ENCODE assay signal across 26 cellular contexts in the genomic region with DNA sequence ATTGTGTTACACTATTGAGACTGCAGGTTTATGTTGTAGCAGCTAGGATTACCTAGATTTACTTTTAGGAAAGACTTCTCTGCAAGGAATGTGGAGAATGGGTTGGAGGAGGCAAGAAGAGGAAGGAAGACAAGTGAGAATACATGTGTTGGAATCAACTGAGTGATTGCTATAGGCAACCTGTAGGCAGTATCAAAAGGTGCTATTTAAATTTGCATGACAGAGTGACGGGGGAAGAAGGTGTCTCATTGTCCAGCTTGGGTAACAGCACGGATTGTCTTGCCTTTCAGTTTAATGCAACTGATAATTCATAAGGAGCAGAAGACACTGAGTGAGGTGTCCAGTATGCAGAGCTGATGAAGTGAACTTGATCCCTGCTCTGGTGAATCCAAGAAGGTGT. TPM values are rescaled to one million over a fixed set of nuclear protein-coding genes. Genes with fewer than 3 reads are reported as not detected.
A peak's percentile ranks its signal among the peaks of the same experiment; 100 is the strongest.
DNase-seq lines count a peak whose midpoint lies in the region; ATAC-seq, FAIRE-seq and TF ChIP-seq lines count a peak whose summit lies in the region.
"Had no signal": no experiment of that assay in that cellular context is flagged by ENCODE, and none has a peak within 500 bp of the region (broad histone marks: within the 10 kb centered on the region; RNA-seq: fewer than 3 reads in every experiment).

No MANE protein-coding gene starts in this region.

- H3K4me1 ChIP-seq in thyroid gland (no peaks in the 10 kb centered on the region), GM23248 (ENCODE audit: insufficient read depth) (no peaks in the 10 kb centered on the region)
- H3K4me1 ChIP-seq: breast epithelium had no signal

- no peaks in the 10 kb centered on the region for H3K79me2 ChIP-seq in GM23248 (ENCODE audit: insufficient read depth)

- no peak overlapping the region for H3K9ac ChIP-seq in GM23248

- H3K27ac Mint-ChIP-seq in activated CD4-positive, alpha-beta T cell treated with anti-CD3 and anti-CD28 coated beads, Interleukin-2, amount 10 ng/mL, durations not matched to agents 7 days and 5 days: peak overlapping the region; percentile 51
- peak overlapping the region; percentile 3 for H3K27ac Mint-ChIP-seq in activated CD8-positive, alpha-beta T cell treated with anti-CD3 and anti-CD28 coated beads for 36 hours
- peak overlapping the region; percentile 3 to 87 (median 70) for H3K27ac Mint-ChIP-seq in naive thymus-derived CD8-positive, alpha-beta T cell

- DNase-seq in activated CD4-positive, alpha-beta T cell treated with anti-CD3 and anti-CD28 coated beads, Interleukin-2, amount 10 ng/mL, durations not matched to agents 7 days and 5 days: no peak
- no peak for DNase-seq in activated CD4-positive, alpha-beta T cell treated with anti-CD3 and anti-CD28 coated beads for 48 hours
- no peak for DNase-seq in GM19239 (ENCODE audit: insufficient read length, low spot score)
- no peak for DNase-seq in activated CD8-positive, alpha-beta T cell treated with anti-CD3 and anti-CD28 coated beads for 36 hours
- no peak for DNase-seq in naive thymus-derived CD8-positive, alpha-beta T cell
- no peak for DNase-seq in thyroid gland
- DNase-seq in GM23248: no peak
- DNase-seq in stimulated activated naive CD4-positive, alpha-beta T cell (lab: John Stamatoyannopoulos, UW): no peak
- DNase-seq: activated CD4-positive, alpha-beta T cell treated with anti-CD3 and anti-CD28 coated beads, Interleukin-2, amount 50 U/mL, for 48 hours; activated CD4-positive, CD25-positive, alpha-beta regulatory T cell; activated gamma-delta T cell treated with Interleukin-2 at 50 U/mL for 16 hours; kidney; midbrain; NCI-H1092; NCI-H187 treated with DMSO at 0.1 percent for 48 hours; NCI-H524 treated with DMSO at 0.1 percent for 48 hours; NK-92 treated with Interleukin-12 subunit alpha and Interleukin-12 subunit beta, amount 100 ng/mL, for 24 hours; ovary; Peyer's patch; SHP77 treated with DMSO at 0.1 percent for 48 hours; SW 1271 had no signal

- H3K9me3 ChIP-seq in thyroid gland (no peaks in the 10 kb centered on the region), GM23248 (ENCODE audit: low read depth) (no peaks in the 10 kb centered on the region)
- H3K9me3 ChIP-seq: breast epithelium, ovary, Peyer's patch had no signal

- POLR2A ChIA-PET in activated CD4-positive, alpha-beta T cell treated with anti-CD3 and anti-CD28 coated beads, Interleukin-2, amount 10 ng/mL, durations not matched to agents 7 days and 5 days (lab: Charles Lee): no interaction called here
- POLR2A ChIA-PET in activated CD8-positive, alpha-beta T cell treated with anti-CD3 and anti-CD28 coated beads for 36 hours (lab: Charles Lee): interaction anchor here (0.6 to 1.2 kb wide), 4 partner anchors 9 to 76 kb away, joined by 3 to 5 read pairs (median 4); no protein-coding TSS in a partner anchor
- POLR2A ChIA-PET in naive thymus-derived CD8-positive, alpha-beta T cell (lab: Charles Lee): interaction anchor here (0.9 to 1.4 kb wide), 5 partner anchors 17 to 57 kb away, joined by 3 to 4 read pairs (median 3); no protein-coding TSS in a partner anchor

- no peaks in the 10 kb centered on the region for H3K27me3 Mint-ChIP-seq in activated CD4-positive, alpha-beta T cell treated with anti-CD3 and anti-CD28 coated beads, Interleukin-2, amount 10 ng/mL, durations not matched to agents 7 days and 5 days
- no peaks in the 10 kb centered on the region for H3K27me3 Mint-ChIP-seq in activated CD8-positive, alpha-beta T cell treated with anti-CD3 and anti-CD28 coated beads for 36 hours
- no peaks in the 10 kb centered on the region for H3K27me3 Mint-ChIP-seq in naive thymus-derived CD8-positive, alpha-beta T cell

- in situ Hi-C loops in GM23248 (cut with MboI): no loop called here

- no peaks in the 10 kb centered on the region for H4K20me1 ChIP-seq in GM23248 (ENCODE audit: insufficient read depth)

- no peak overlapping the region for H3K27ac ChIP-seq in thyroid gland
- no peak overlapping the region for H3K27ac ChIP-seq in GM23248
- H3K27ac ChIP-seq: 22Rv1, breast epithelium, ovary had no signal

- H3K36me3 Mint-ChIP-seq in activated CD4-positive, alpha-beta T cell treated with anti-CD3 and anti-CD28 coated beads, Interleukin-2, amount 10 ng/mL, durations not matched to agents 7 days and 5 days (ENCODE audit: low read depth): peaks cover 68% of the 10 kb centered on the region
- H3K36me3 Mint-ChIP-seq in activated CD8-positive, alpha-beta T cell treated with anti-CD3 and anti-CD28 coated beads for 36 hours (ENCODE audit: low read depth): peaks cover 40% of the 10 kb centered on the region
- peaks cover 0 to 19% (median 18%) of the 10 kb centered on the region in 3 donors for H3K36me3 Mint-ChIP-seq in naive thymus-derived CD8-positive, alpha-beta T cell

- no peaks in the 10 kb centered on the region for H3K9me2 ChIP-seq in GM23248 (ENCODE audit: insufficient read depth)

- 97 to 99% methylated on average over 2 of the region's 2 CpGs for WGBS in thyroid gland, 2 donors
- 80 to 85% methylated on average over 2 of the region's 2 CpGs for WGBS in GM23248 (ENCODE audit: low coverage in 1 of 2, low lambda C conversion rate in 2 of 2, missing lambda C conversion rate in 2 of 2), 2 experiments

- peak; percentile 63 for FAIRE-seq in GM19239 (lab: Jason Lieb, UNC)
- FAIRE-seq: H1, kidney had no signal

- H3K27me3 ChIP-seq in thyroid gland (no peaks in the 10 kb centered on the region), GM23248 (replicated peaks; ENCODE audit: insufficient read depth) (peaks cover 1% of the 10 kb centered on the region; the same call in 1 of the 2 replicates)
- H3K27me3 ChIP-seq: breast epithelium, ovary, Peyer's patch had no signal

- no peak overlapping the region for H3K4me2 ChIP-seq in GM23248 (ENCODE audit: unreplicated experiment)
- H3K4me2 ChIP-seq: smooth muscle cell had no signal

- no peak overlapping the region for H2AFZ ChIP-seq in GM23248

- intact Hi-C loops in activated CD8-positive, alpha-beta T cell treated with anti-CD3 and anti-CD28 coated beads for 36 hours (cut with micrococcal nuclease): no loop called here
- intact Hi-C loops in thyroid gland (cut with DNase I): no loop called here

- no peaks in the 10 kb centered on the region for H3F3A ChIP-seq in GM23248 (ENCODE audit: insufficient read depth)

- H3K4me3 ChIP-seq in thyroid gland (replicated peaks in 1 of 3) (no peak overlapping the region), GM23248 (no peak overlapping the region)
- H3K4me3 ChIP-seq: breast epithelium, ovary, Peyer's patch, smooth muscle cell had no signal

- ATAC-seq in activated CD8-positive, alpha-beta T cell treated with anti-CD3 and anti-CD28 coated beads for 36 hours: no peak
- no peak for ATAC-seq in naive thymus-derived CD8-positive, alpha-beta T cell

- no peak for TF ChIP-seq CTCF in activated CD8-positive, alpha-beta T cell treated with anti-CD3 and anti-CD28 coated beads for 36 hours (IDR thresholded peaks at IDR 0.05)
- TF ChIP-seq CTCF in thyroid gland (IDR thresholded peaks at IDR 0.05): no peak

- H3K9me3 Mint-ChIP-seq in activated CD4-positive, alpha-beta T cell treated with anti-CD3 and anti-CD28 coated beads, Interleukin-2, amount 10 ng/mL, durations not matched to agents 7 days and 5 days: peaks cover 11% of the 10 kb centered on the region
- H3K9me3 Mint-ChIP-seq in activated CD8-positive, alpha-beta T cell treated with anti-CD3 and anti-CD28 coated beads for 36 hours: peaks cover 21% of the 10 kb centered on the region
- H3K9me3 Mint-ChIP-seq in naive thymus-derived CD8-positive, alpha-beta T cell: peaks cover 0 to 11% (median 4%) of the 10 kb centered on the region in 9 donors

- no peak for TF ChIP-seq POLR2A in thyroid gland (IDR thresholded peaks at IDR 0.05)

- CTCF ChIA-PET in activated CD4-positive, alpha-beta T cell treated with anti-CD3 and anti-CD28 coated beads, Interleukin-2, amount 10 ng/mL, durations not matched to agents 7 days and 5 days (lab: Charles Lee): interaction anchor here (0.8 kb wide), 1 partner anchor 13 kb away, joined by 3 read pairs; no protein-coding TSS in a partner anchor
- CTCF ChIA-PET in activated CD8-positive, alpha-beta T cell treated with anti-CD3 and anti-CD28 coated beads for 36 hours (lab: Charles Lee): interaction anchor here (0.9 to 1.9 kb wide), 4 partner anchors 16 to 48 kb away, joined by 3 to 9 read pairs (median 4); no protein-coding TSS in a partner anchor

- H3K4me3 Mint-ChIP-seq in activated CD4-positive, alpha-beta T cell treated with anti-CD3 and anti-CD28 coated beads, Interleukin-2, amount 10 ng/mL, durations not matched to agents 7 days and 5 days: no peak overlapping the region
- no peak overlapping the region for H3K4me3 Mint-ChIP-seq in activated CD8-positive, alpha-beta T cell treated with anti-CD3 and anti-CD28 coated beads for 36 hours
- H3K4me3 Mint-ChIP-seq in naive thymus-derived CD8-positive, alpha-beta T cell: no peak overlapping the region

- peaks cover 60% of the 10 kb centered on the region for H3K4me1 Mint-ChIP-seq in activated CD4-positive, alpha-beta T cell treated with anti-CD3 and anti-CD28 coated beads, Interleukin-2, amount 10 ng/mL, durations not matched to agents 7 days and 5 days
- H3K4me1 Mint-ChIP-seq in activated CD8-positive, alpha-beta T cell treated with anti-CD3 and anti-CD28 coated beads for 36 hours (ENCODE audit: low read depth): peaks cover 60% of the 10 kb centered on the region
- H3K4me1 Mint-ChIP-seq in naive thymus-derived CD8-positive, alpha-beta T cell: peaks cover 50 to 88% (median 69%) of the 10 kb centered on the region in 4 donors

- no peaks in the 10 kb centered on the region for H3K36me3 ChIP-seq in thyroid gland
- H3K36me3 ChIP-seq in GM23248 (ENCODE audit: low read depth): no peaks in the 10 kb centered on the region
- H3K36me3 ChIP-seq: breast epithelium, ovary, Peyer's patch had no signal

RNA-seq across cellular contexts. Expression of gene SERPINB9, which starts 19.4 kb away (rescaled TPM):
- 10 to 100 TPM; 40.2 to 49.4 TPM for total RNA-seq in activated CD4-positive, alpha-beta T cell treated with anti-CD3 and anti-CD28 coated beads, Interleukin-2, amount 10 ng/mL, durations not matched to agents 7 days and 5 days
- 10 to 100 TPM; 65.7 to 70.3 TPM for total RNA-seq in activated CD8-positive, alpha-beta T cell treated with anti-CD3 and anti-CD28 coated beads for 36 hours
- total RNA-seq in naive thymus-derived CD8-positive, alpha-beta T cell: 10 to 100 TPM; 56.6 to 57.1 TPM
- polyA plus RNA-seq in naive thymus-derived CD8-positive, alpha-beta T cell: 10 to 100 TPM; 29.9 to 37.2 (median 35.0) TPM
- 10 to 100 TPM; 10.4 to 16.5 (median 15.3) TPM for total RNA-seq in thyroid gland
- total RNA-seq in GM23248 (2014; rRNA removed; shearing (Covaris generic)): 1.1 and 2.4 TPM in 2 replicates
- polyA plus RNA-seq in GM23248 (2016; fragmentation: Nextera tagmentation; extraction: Ambion mirVana): 0.91 and 1.1 TPM in 2 replicates

RNA-seq across cellular contexts. Expression of gene SERPINB1, which starts 42.0 kb away (rescaled TPM):
- 10 to 100 TPM; 62.8 to 72.8 TPM for total RNA-seq in activated CD4-positive, alpha-beta T cell treated with anti-CD3 and anti-CD28 coated beads, Interleukin-2, amount 10 ng/mL, durations not matched to agents 7 days and 5 days
- total RNA-seq in activated CD8-positive, alpha-beta T cell treated with anti-CD3 and anti-CD28 coated beads for 36 hours: 10 to 100 TPM; 55.8 to 60.0 TPM
- total RNA-seq in naive thymus-derived CD8-positive, alpha-beta T cell: 10 to 100 TPM; 65.3 to 67.1 TPM
- polyA plus RNA-seq in naive thymus-derived CD8-positive, alpha-beta T cell: 100 to 1,000 TPM; 121 to 130 (median 123) TPM
- total RNA-seq in thyroid gland: 10 to 100 TPM; 36.2 to 52.8 (median 43.4) TPM
- total RNA-seq in GM23248 (2014; rRNA removed; shearing (Covaris generic)): 13.8 and 28.3 TPM in 2 replicates
- 32.5 and 32.8 TPM in 2 replicates for polyA plus RNA-seq in GM23248 (2016; fragmentation: Nextera tagmentation; extraction: Ambion mirVana)
- polyA plus RNA-seq: neural cell had no signal

Comparison
In these comparisons a context has a peak if more than half of its experiments do, and no peak if none do; other contexts are left out.
1. H3K27ac Mint-ChIP-seq: peak in every context shown above with its lines; median percentile 70 in naive thymus-derived CD8-positive, alpha-beta T cell; 51 in activated CD4-positive, alpha-beta T cell treated with anti-CD3 and anti-CD28 coated beads, Interleukin-2, amount 10 ng/mL, durations not matched to agents 7 days and 5 days; 3 in activated CD8-positive, alpha-beta T cell treated with anti-CD3 and anti-CD28 coated beads for 36 hours.